ENCODE assay signal across 8 cellular contexts in genomic region chr9:38160613-38161215, GRCh38.
A peak's percentile ranks its signal among the peaks of the same experiment; 100 is the strongest.
DNase-seq lines count a peak whose midpoint lies in the region; ATAC-seq and TF ChIP-seq lines count a peak whose summit lies in the region.

No MANE protein-coding gene starts in this region.

- POLR2A ChIA-PET in CD8-positive, alpha-beta T cell (lab: Charles Lee) = no interaction called here
- POLR2A ChIA-PET in HEK293T (lab: Yijun Ruan, JAX) = no interaction called here

- no peaks in the 10 kb centered on the region for H3K36me3 Mint-ChIP-seq in CD8-positive, alpha-beta T cell
- H3K36me3 Mint-ChIP-seq in activated T-helper 2 cell treated with anti-CD3 and anti-CD28 coated beads, Interferon-gamma antibody, Interleukin-2, Interleukin-4, amounts not matched to agents 10 μg/mL and 5 μg/mL and 100 μg/mL, durations not matched to agents 14 hours and 24 hours and 36 hours (ENCODE audit: low read depth) = no peaks in the 10 kb centered on the region

- 43 to 50% (median 45%) methylated on average over 9 of the region's 9 CpGs for WGBS in psoas muscle, 3 donors

- no peaks in the 10 kb centered on the region for H3K4me1 ChIP-seq in CD8-positive, alpha-beta T cell (ENCODE audit: insufficient read depth, low read length)
- H3K4me1 ChIP-seq in psoas muscle = no peaks in the 10 kb centered on the region

- ATAC-seq in CD8-positive, alpha-beta T cell = no peak
- ATAC-seq in psoas muscle (peak; percentile 73 to 82 (median 80)), HG03039 (IDR thresholded peaks at IDR 0.05; ENCODE audit: unreplicated experiment) (no peak)

- no peaks in the 10 kb centered on the region for H3K27me3 Mint-ChIP-seq in CD8-positive, alpha-beta T cell (ENCODE audit: low read depth)
- no peaks in the 10 kb centered on the region for H3K27me3 Mint-ChIP-seq in activated T-helper 2 cell treated with anti-CD3 and anti-CD28 coated beads, Interferon-gamma antibody, Interleukin-2, Interleukin-4, amounts not matched to agents 10 μg/mL and 5 μg/mL and 100 μg/mL, durations not matched to agents 14 hours and 24 hours and 36 hours (ENCODE audit: low read depth)

- H3K9me3 Mint-ChIP-seq in CD8-positive, alpha-beta T cell = no peaks in the 10 kb centered on the region
- H3K9me3 Mint-ChIP-seq in activated T-helper 2 cell treated with anti-CD3 and anti-CD28 coated beads, Interferon-gamma antibody, Interleukin-2, Interleukin-4, amounts not matched to agents 10 μg/mL and 5 μg/mL and 100 μg/mL, durations not matched to agents 14 hours and 24 hours and 36 hours = no peaks in the 10 kb centered on the region

- no peaks in the 10 kb centered on the region for H3K27me3 ChIP-seq in CD8-positive, alpha-beta T cell (ENCODE audit: insufficient read depth, low read length)
- H3K27me3 ChIP-seq in psoas muscle (ENCODE audit: insufficient read depth in 3 of 3, low read length in 2 of 3) = no peaks in the 10 kb centered on the region

- DNase-seq in CD8-positive, alpha-beta T cell = peak; percentile 13 to 72 (median 53)
- DNase-seq in HEK293T (ENCODE audit: extremely low spot score) (peak; percentile 77), RKO (ENCODE audit: low spot score) (peak; percentile 38), globus pallidus (ENCODE audit: low spot score) (peak; percentile 33), psoas muscle (peak; percentile 47 to 71), NCI-H128 (lab: John Stamatoyannopoulos, UW; ENCODE audit: unreplicated experiment) (no peak)
- DNase-seq in activated T-helper 2 cell treated with anti-CD3 and anti-CD28 coated beads, Interferon-gamma antibody, Interleukin-2, Interleukin-4, amounts not matched to agents 10 μg/mL and 5 μg/mL and 100 μg/mL, durations not matched to agents 14 hours and 24 hours and 36 hours (ENCODE audit: low spot score) = peak; percentile 37

- intact Hi-C loops in CD8-positive, alpha-beta T cell (cut with DNase I, micrococcal nuclease) = loop anchor here in 1 of 2 experiments (2.0 kb wide), 1 partner anchor 248 kb away; no protein-coding TSS in a partner anchor
- intact Hi-C loops in activated T-helper 2 cell treated with anti-CD3 and anti-CD28 coated beads, Interferon-gamma antibody, Interleukin-2, Interleukin-4, amounts not matched to agents 10 μg/mL and 5 μg/mL and 100 μg/mL, durations not matched to agents 14 hours and 24 hours and 36 hours (cut with micrococcal nuclease) = loop anchor here (2.0 kb wide), 2 partner anchors 248 to 256 kb away; partner anchors contain the start of gene SLC25A51
- intact Hi-C loops in psoas muscle (cut with DNase I) = loop anchor here (2.0 to 10.0 kb wide), 4 partner anchors 146 to 248 kb away; no protein-coding TSS in a partner anchor

- H3K36me3 ChIP-seq in CD8-positive, alpha-beta T cell (ENCODE audit: insufficient read depth, low read length) = no peaks in the 10 kb centered on the region
- H3K36me3 ChIP-seq in psoas muscle (ENCODE audit: insufficient read depth in 1 of 2, low read depth in 1 of 2) = no peaks in the 10 kb centered on the region

- H3K27ac ChIP-seq in CD8-positive, alpha-beta T cell (ENCODE audit: low read depth, low read length) = no peak overlapping the region
- no peak overlapping the region for H3K27ac ChIP-seq in psoas muscle

- no peaks in the 10 kb centered on the region for H3K9me3 ChIP-seq in CD8-positive, alpha-beta T cell (ENCODE audit: low read length)
- H3K9me3 ChIP-seq in psoas muscle = no peaks in the 10 kb centered on the region

- TF ChIP-seq CTCF in CD8-positive, alpha-beta T cell (IDR thresholded peaks at IDR 0.05) = peak; percentile 74
- peak; percentile 86 for TF ChIP-seq CTCF in psoas muscle (IDR thresholded peaks at IDR 0.05)

- H3K4me3 ChIP-seq in CD8-positive, alpha-beta T cell (ENCODE audit: low read depth, low read length) = no peak overlapping the region
- no peak overlapping the region for H3K4me3 ChIP-seq in psoas muscle

- no peak overlapping the region for H3K4me3 Mint-ChIP-seq in CD8-positive, alpha-beta T cell
- H3K4me3 Mint-ChIP-seq in activated T-helper 2 cell treated with anti-CD3 and anti-CD28 coated beads, Interferon-gamma antibody, Interleukin-2, Interleukin-4, amounts not matched to agents 10 μg/mL and 5 μg/mL and 100 μg/mL, durations not matched to agents 14 hours and 24 hours and 36 hours (ENCODE audit: low read depth) = no peak overlapping the region

- H3K27ac Mint-ChIP-seq in CD8-positive, alpha-beta T cell = no peak overlapping the region
- H3K27ac Mint-ChIP-seq in activated T-helper 2 cell treated with anti-CD3 and anti-CD28 coated beads, Interferon-gamma antibody, Interleukin-2, Interleukin-4, amounts not matched to agents 10 μg/mL and 5 μg/mL and 100 μg/mL, durations not matched to agents 14 hours and 24 hours and 36 hours = no peak overlapping the region

- CTCF ChIA-PET in CD8-positive, alpha-beta T cell (lab: Charles Lee) = interaction anchor here (0.7 to 4.9 kb wide), 11 partner anchors 9 to 249 kb away, joined by 3 to 36 read pairs (median 4); no protein-coding TSS in a partner anchor
- CTCF ChIA-PET in HEK293T (lab: Yijun Ruan, JAX) = interaction anchor here (0.8 to 1.7 kb wide), 4 partner anchors 12 to 247 kb away, joined by 3 to 7 read pairs (median 4); no protein-coding TSS in a partner anchor

- H3K4me1 Mint-ChIP-seq in CD8-positive, alpha-beta T cell (ENCODE audit: low read depth) = peaks cover 6% of the 10 kb centered on the region
- H3K4me1 Mint-ChIP-seq in activated T-helper 2 cell treated with anti-CD3 and anti-CD28 coated beads, Interferon-gamma antibody, Interleukin-2, Interleukin-4, amounts not matched to agents 10 μg/mL and 5 μg/mL and 100 μg/mL, durations not matched to agents 14 hours and 24 hours and 36 hours (ENCODE audit: low read depth) = no peaks in the 10 kb centered on the region

TF ChIP-seq in HEK293T, 16 proteins besides CTCF, POLR2A, EP300 and RAD21:
- TF ChIP-seq FOXA1 (IDR thresholded peaks at IDR 0.05) (no peak), ZNF384 (IDR thresholded peaks at IDR 0.05) (no peak), FOXK2 (IDR thresholded peaks at IDR 0.05) (no peak), LEF1 (IDR thresholded peaks at IDR 0.05; ENCODE audit: borderline replicate concordance) (no peak), ARNT (IDR thresholded peaks at IDR 0.05) (no peak), ELF4 (IDR thresholded peaks at IDR 0.05) (no peak), SUZ12 (IDR thresholded peaks at IDR 0.05) (no peak), TARDBP (IDR thresholded peaks at IDR 0.05) (no peak), CTBP1 (IDR thresholded peaks at IDR 0.05; ENCODE audit: borderline replicate concordance) (no peak), L3MBTL2 (conservative IDR thresholded peaks at IDR 0.05) (no peak), NFRKB (IDR thresholded peaks at IDR 0.05) (no peak)
- TF ChIP-seq, protein P1, sequence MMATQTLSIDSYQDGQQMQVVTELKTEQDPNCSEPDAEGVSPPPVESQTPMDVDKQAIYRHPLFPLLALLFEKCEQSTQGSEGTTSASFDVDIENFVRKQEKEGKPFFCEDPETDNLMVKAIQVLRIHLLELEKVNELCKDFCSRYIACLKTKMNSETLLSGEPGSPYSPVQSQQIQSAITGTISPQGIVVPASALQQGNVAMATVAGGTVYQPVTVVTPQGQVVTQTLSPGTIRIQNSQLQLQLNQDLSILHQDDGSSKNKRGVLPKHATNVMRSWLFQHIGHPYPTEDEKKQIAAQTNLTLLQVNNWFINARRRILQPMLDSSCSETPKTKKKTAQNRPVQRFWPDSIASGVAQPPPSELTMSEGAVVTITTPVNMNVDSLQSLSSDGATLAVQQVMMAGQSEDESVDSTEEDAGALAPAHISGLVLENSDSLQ (IDR thresholded peaks at IDR 0.05) = no peak

Comparison
In these comparisons a context has a peak if more than half of its experiments do, and no peak if none do; other contexts are left out.
1. ATAC-seq: peak in psoas muscle (4 of 4); none in CD8-positive, alpha-beta T cell (single experiment) and HG03039 (single experiment).